9 cellular contexts compared by ENCODE assay signal in genomic region chr15:96333194-96334016, GRCh38. TPM values are rescaled to one million over a fixed set of nuclear protein-coding genes. Genes with fewer than 3 reads are reported as not detected.
DNase-seq lines count a peak whose midpoint lies in the region; ATAC-seq, FAIRE-seq and TF ChIP-seq lines count a peak whose summit lies in the region.
"Had no signal": no experiment of that assay in that cellular context is flagged by ENCODE, and none has a peak within 500 bp of the region (broad histone marks: within the 10 kb centered on the region; RNA-seq: fewer than 3 reads in every experiment).

No MANE protein-coding gene starts in this region.

- no peaks in the 10 kb centered on the region for H3K9me3 ChIP-seq in psoas muscle

- H3K4me3 ChIP-seq in psoas muscle, result peak overlapping the region; percentile 92

- H3K36me3 ChIP-seq in psoas muscle (ENCODE audit: insufficient read depth in 1 of 2, low read depth in 1 of 2), result peaks cover 0 to 13% of the 10 kb centered on the region in 2 donors

- H3K27ac Mint-ChIP-seq in activated naive CD4-positive, alpha-beta T cell treated with anti-CD3 and anti-CD28 coated beads, Interleukin-2, amount 50 U/mL, for 24 hours, result no peak overlapping the region
- H3K27ac Mint-ChIP-seq in activated CD8-positive, alpha-beta T cell treated with anti-CD3 and anti-CD28 coated beads for 36 hours, result no peak overlapping the region

- H3K4me1 Mint-ChIP-seq in activated naive CD4-positive, alpha-beta T cell treated with anti-CD3 and anti-CD28 coated beads, Interleukin-2, amount 50 U/mL, for 24 hours, result peaks cover 26% of the 10 kb centered on the region
- H3K4me1 Mint-ChIP-seq in activated CD8-positive, alpha-beta T cell treated with anti-CD3 and anti-CD28 coated beads for 36 hours (ENCODE audit: low read depth), result peaks cover 14% of the 10 kb centered on the region

- H3K9me3 Mint-ChIP-seq in activated naive CD4-positive, alpha-beta T cell treated with anti-CD3 and anti-CD28 coated beads, Interleukin-2, amount 50 U/mL, for 24 hours, result peaks cover 16% of the 10 kb centered on the region
- H3K9me3 Mint-ChIP-seq in activated CD8-positive, alpha-beta T cell treated with anti-CD3 and anti-CD28 coated beads for 36 hours, result no peaks in the 10 kb centered on the region

- H3K4me3 Mint-ChIP-seq in activated naive CD4-positive, alpha-beta T cell treated with anti-CD3 and anti-CD28 coated beads, Interleukin-2, amount 50 U/mL, for 24 hours, result peak overlapping the region; percentile 44
- H3K4me3 Mint-ChIP-seq in activated CD8-positive, alpha-beta T cell treated with anti-CD3 and anti-CD28 coated beads for 36 hours, result peak overlapping the region; percentile 32

- 1 to 2% (median 2%) methylated on average over 60 to 62 of the region's 62 CpGs for WGBS in psoas muscle, 3 donors

- peaks cover 57% of the 10 kb centered on the region for H3K27me3 Mint-ChIP-seq in activated naive CD4-positive, alpha-beta T cell treated with anti-CD3 and anti-CD28 coated beads, Interleukin-2, amount 50 U/mL, for 24 hours
- H3K27me3 Mint-ChIP-seq in activated CD8-positive, alpha-beta T cell treated with anti-CD3 and anti-CD28 coated beads for 36 hours, result peaks cover 80% of the 10 kb centered on the region

- no peak for DNase-seq in activated naive CD4-positive, alpha-beta T cell treated with Interleukin-2 at 50 U/mL for 16 hours
- no peak for DNase-seq in activated CD8-positive, alpha-beta T cell treated with anti-CD3 and anti-CD28 coated beads for 36 hours
- DNase-seq in Right ventricle myocardium superior, result peak; percentile 51
- DNase-seq in psoas muscle, result peak; percentile 26 to 78
- DNase-seq in putamen (ENCODE audit: low spot score), result no peak
- no peak for DNase-seq in HTR-8/SVneo (ENCODE audit: insufficient read length, low spot score)

- no peak for ATAC-seq in activated CD8-positive, alpha-beta T cell treated with anti-CD3 and anti-CD28 coated beads for 36 hours
- ATAC-seq in Right ventricle myocardium superior (ENCODE audit: poor library complexity) (no peak), psoas muscle (peak; percentile 25 to 45 (median 29)), GM18502 (IDR thresholded peaks at IDR 0.05; ENCODE audit: poor library complexity, unreplicated experiment) (no peak)

- H3K27ac ChIP-seq in psoas muscle, result peak overlapping the region; percentile 94

- H3K36me3 Mint-ChIP-seq in activated naive CD4-positive, alpha-beta T cell treated with anti-CD3 and anti-CD28 coated beads, Interleukin-2, amount 50 U/mL, for 24 hours, result peaks cover 1% of the 10 kb centered on the region
- H3K36me3 Mint-ChIP-seq in activated CD8-positive, alpha-beta T cell treated with anti-CD3 and anti-CD28 coated beads for 36 hours (ENCODE audit: low read depth), result peaks cover 3% of the 10 kb centered on the region

- no peak for TF ChIP-seq CTCF in activated CD8-positive, alpha-beta T cell treated with anti-CD3 and anti-CD28 coated beads for 36 hours (IDR thresholded peaks at IDR 0.05)
- TF ChIP-seq CTCF in psoas muscle (IDR thresholded peaks at IDR 0.05), result no peak

- intact Hi-C loops in activated CD8-positive, alpha-beta T cell treated with anti-CD3 and anti-CD28 coated beads for 36 hours (cut with micrococcal nuclease), result no loop called here
- intact Hi-C loops in Right ventricle myocardium superior (cut with DNase I) (no loop called here), psoas muscle (cut with DNase I) (loop anchor here in 1 of 2 donors (10.0 kb wide), 1 partner anchor 1191 kb away; no protein-coding TSS in a partner anchor)

- CTCF ChIA-PET in activated CD8-positive, alpha-beta T cell treated with anti-CD3 and anti-CD28 coated beads for 36 hours (lab: Charles Lee), result no interaction called here

- H3K27me3 ChIP-seq in psoas muscle (ENCODE audit: insufficient read depth in 3 of 3, low read length in 2 of 3), result no peaks in the 10 kb centered on the region

- FAIRE-seq in HTR-8/SVneo (lab: Jason Lieb, UNC), result no peak
- FAIRE-seq: GM18507 had no signal

- POLR2A ChIA-PET in activated CD8-positive, alpha-beta T cell treated with anti-CD3 and anti-CD28 coated beads for 36 hours (lab: Charles Lee), result no interaction called here

- peaks cover 11% of the 10 kb centered on the region for H3K4me1 ChIP-seq in psoas muscle

RNA-seq across cellular contexts. Expression of gene NR2F2, which starts 2.9 kb away (rescaled TPM):
- total RNA-seq in activated CD8-positive, alpha-beta T cell treated with anti-CD3 and anti-CD28 coated beads for 36 hours, result not detected
- total RNA-seq in Right ventricle myocardium superior (11.0 TPM), psoas muscle (10 to 100 TPM; 14.5 to 17.1 (median 15.7) TPM)
- 10 to 100 TPM; 10.3 to 20.1 (median 11.3) TPM for polyA plus RNA-seq in psoas muscle

Comparison
In these comparisons a context has a peak if more than half of its experiments do, and no peak if none do; other contexts are left out.
1. DNase-seq: peak in Right ventricle myocardium superior (single experiment) and psoas muscle (2 of 2); none in activated naive CD4-positive, alpha-beta T cell treated with Interleukin-2 at 50 U/mL for 16 hours (single experiment), activated CD8-positive, alpha-beta T cell treated with anti-CD3 and anti-CD28 coated beads for 36 hours (single experiment), putamen (single experiment) and HTR-8/SVneo (single experiment).
2. ATAC-seq: peak in psoas muscle (4 of 4); none in activated CD8-positive, alpha-beta T cell treated with anti-CD3 and anti-CD28 coated beads for 36 hours (single experiment), Right ventricle myocardium superior (single experiment) and GM18502 (single experiment).
3. RNA of gene NR2F2, which starts 2.9 kb away (total RNA-seq): 14.5 to 17.1 TPM in psoas muscle and 11.0 TPM in Right ventricle myocardium superior (single experiment); not detected in activated CD8-positive, alpha-beta T cell treated with anti-CD3 and anti-CD28 coated beads for 36 hours; every median in the first group is over 10 times any median in the second.